ENCODE assay signal across 6 cellular contexts in the genomic region with DNA sequence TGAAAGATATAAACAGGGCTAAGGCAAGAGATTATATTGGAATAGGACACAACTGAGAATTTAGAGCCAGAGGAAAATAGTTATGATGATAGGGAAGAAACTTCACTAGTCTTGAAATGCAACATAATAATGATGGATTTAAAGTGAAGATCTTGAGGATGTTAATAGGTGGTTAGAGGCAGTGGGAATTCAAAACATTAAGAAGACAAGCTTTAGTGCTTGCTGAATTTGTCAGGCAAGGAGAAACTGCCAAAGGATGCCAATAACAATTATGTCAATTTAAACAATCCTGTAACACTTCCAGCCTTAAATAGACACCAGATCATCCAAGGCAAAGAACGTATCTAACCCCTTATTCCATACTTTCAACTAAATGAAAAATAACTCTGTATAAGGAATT.
"Had no signal": no experiment of that assay in that cellular context is flagged by ENCODE, and none has a peak within 500 bp of the region (broad histone marks: within the 10 kb centered on the region; RNA-seq: fewer than 3 reads in every experiment).

No MANE protein-coding gene starts in this region.

- H3K27me3 Mint-ChIP-seq: IgD-negative memory B cell had no signal

- H3K4me3 Mint-ChIP-seq: GM23338, H9, HFFc6, IgD-negative memory B cell had no signal

- H3K4me1 Mint-ChIP-seq: GM23338, IgD-negative memory B cell had no signal

- H3K4me3 ChIP-seq: GM23338 had no signal

- H3K27ac ChIP-seq: HL-60 had no signal

- H3K27ac Mint-ChIP-seq: GM23338, H9, HFFc6, IgD-negative memory B cell had no signal

- DNase-seq: H9, HCEC 1CT, HFFc6 had no signal

- H3K9me3 Mint-ChIP-seq: GM23338, IgD-negative memory B cell had no signal

- H3K36me3 Mint-ChIP-seq: IgD-negative memory B cell had no signal
